ENCODE assay signal across 8 cellular contexts in the genomic region with DNA sequence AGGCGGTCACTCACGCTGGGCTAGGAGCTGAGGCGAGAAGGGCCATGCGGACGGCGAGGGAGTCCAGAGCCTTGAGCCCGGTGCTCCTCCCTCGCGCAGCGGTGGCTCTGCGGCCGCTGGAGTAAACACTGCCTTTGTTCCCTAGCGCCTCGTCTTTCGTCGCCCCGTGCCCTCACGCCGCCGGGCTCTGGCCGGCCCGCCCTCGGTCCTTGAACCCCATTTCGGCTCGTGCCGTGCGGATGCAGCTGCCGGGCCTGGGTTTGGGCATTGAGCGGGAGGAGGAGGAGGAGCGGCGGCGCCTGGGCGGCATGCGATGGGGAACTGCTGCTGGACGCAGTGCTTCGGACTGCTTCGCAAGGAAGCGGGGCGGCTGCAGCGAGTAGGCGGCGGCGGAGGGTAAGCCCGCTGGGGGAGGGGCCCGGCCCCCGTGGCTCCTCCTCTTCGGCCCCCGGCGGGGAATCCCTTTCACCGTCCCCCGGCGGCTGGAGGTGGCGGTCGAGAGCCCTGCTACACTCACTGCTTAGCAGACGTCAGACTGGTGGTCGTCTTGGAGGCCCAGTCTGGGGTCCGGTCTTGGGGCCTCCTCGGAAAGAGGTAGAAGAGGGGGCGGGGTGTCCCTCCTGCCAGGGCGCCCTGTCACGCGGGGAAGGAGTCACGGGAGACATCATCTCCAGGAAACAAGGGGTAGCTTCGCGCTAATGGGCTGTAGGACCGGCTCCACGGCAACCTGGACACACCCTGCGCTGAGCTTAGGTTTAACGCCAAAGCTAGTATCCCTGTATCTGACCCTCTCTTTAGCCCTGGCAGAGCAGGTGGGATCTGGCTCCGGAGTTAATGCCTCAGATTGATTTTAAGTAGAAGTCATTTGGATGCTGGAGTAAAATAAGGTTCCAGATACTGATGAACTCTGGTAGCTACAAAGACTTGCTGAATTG. TPM values are rescaled to one million over a fixed set of nuclear protein-coding genes. Genes with fewer than 3 reads are reported as not detected.
DNase-seq lines count a peak whose midpoint lies in the region; ATAC-seq and TF ChIP-seq lines count a peak whose summit lies in the region.

A gene with protein sequence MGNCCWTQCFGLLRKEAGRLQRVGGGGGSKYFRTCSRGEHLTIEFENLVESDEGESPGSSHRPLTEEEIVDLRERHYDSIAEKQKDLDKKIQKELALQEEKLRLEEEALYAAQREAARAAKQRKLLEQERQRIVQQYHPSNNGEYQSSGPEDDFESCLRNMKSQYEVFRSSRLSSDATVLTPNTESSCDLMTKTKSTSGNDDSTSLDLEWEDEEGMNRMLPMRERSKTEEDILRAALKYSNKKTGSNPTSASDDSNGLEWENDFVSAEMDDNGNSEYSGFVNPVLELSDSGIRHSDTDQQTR (plus strand): TSS at position 9 of the 935 bp plus-strand sequence. CDS start 305 bp downstream, at position 314.

- H3K36me3 ChIP-seq in ectodermal cell (ENCODE audit: control insufficient read depth, insufficient read depth, low read length) (no peaks in the 10 kb centered on the region), lung (ENCODE audit: control insufficient read depth in 2 of 2, insufficient read depth in 2 of 2, low read length in 2 of 2) (no peaks in the 10 kb centered on the region)

- H3K4me3 Mint-ChIP-seq in CD4-positive, alpha-beta T cell, result peak within 1 kb of the TSS; percentile 99
- H3K4me3 Mint-ChIP-seq in activated CD8-positive, alpha-beta T cell treated with anti-CD3 and anti-CD28 coated beads, Interleukin-2, amount 10 ng/mL, durations not matched to agents 7 days and 5 days, result peak within 1 kb of the TSS; percentile 84

- intact Hi-C loops in CD4-positive, alpha-beta T cell (cut with DNase I, micrococcal nuclease), result loop anchor here (1.0 to 5.0 kb wide), 6 partner anchors 53 to 405 kb away; partner anchors contain the start of genes FAM241A (in 1 of the 2), LARP7 (in 1 of the 2) and TIFA (in 1 of the 2)

- peaks cover 55% of the 10 kb centered on the region for H3K4me1 Mint-ChIP-seq in CD4-positive, alpha-beta T cell (ENCODE audit: low read depth)
- H3K4me1 Mint-ChIP-seq in activated CD8-positive, alpha-beta T cell treated with anti-CD3 and anti-CD28 coated beads, Interleukin-2, amount 10 ng/mL, durations not matched to agents 7 days and 5 days (ENCODE audit: low read depth), result peaks cover 35% of the 10 kb centered on the region

- H3K4me3 ChIP-seq in ectodermal cell (ENCODE audit: insufficient read depth, low read depth, low read length) (peak within 1 kb of the TSS; percentile 97), lung (peak within 1 kb of the TSS; percentile 99)

- peak; percentile 53 to 79 (median 65) for DNase-seq in CD4-positive, alpha-beta T cell
- DNase-seq in NCI-H82 treated with DMSO at 0.1 percent for 48 hours (lab: John Stamatoyannopoulos, UW; ENCODE audit: unreplicated experiment), result peak; percentile 62
- peak; percentile 85 for DNase-seq in activated CD8-positive, alpha-beta T cell treated with anti-CD3 and anti-CD28 coated beads, Interleukin-2, amount 10 ng/mL, durations not matched to agents 7 days and 5 days
- DNase-seq in lung (ENCODE audit: low spot score), result peak; percentile 81
- peak; percentile 55 to 72 (median 60) for DNase-seq in stimulated activated CD4-positive, alpha-beta T cell treated with anti-CD3 and anti-CD28 coated beads, TNF-alpha, amount 100 ng/mL, for 48 hours (ENCODE audit: low read depth in 3 of 3)

- peak within 1 kb of the TSS; percentile 93 for H3K27ac ChIP-seq in CD4-positive, alpha-beta T cell (ENCODE audit: low read depth, low read length)
- H3K27ac ChIP-seq in ectodermal cell (ENCODE audit: insufficient read depth, low read depth, low read length, poor library complexity, severe bottlenecking) (peak within 1 kb of the TSS; percentile 99), lung (ENCODE audit: low read depth in 1 of 2, low read length in 1 of 2) (peak within 1 kb of the TSS; percentile 94 to 100)

- ATAC-seq in CD4-positive, alpha-beta T cell (ENCODE audit: poor library complexity), result peak; percentile 50
- ATAC-seq in GM19324 (IDR thresholded peaks at IDR 0.05; ENCODE audit: low FRiP score, unreplicated experiment) (peak; percentile 70), HG03460 (IDR thresholded peaks at IDR 0.05; ENCODE audit: unreplicated experiment) (peak; percentile 60), lung (ENCODE audit: insufficient read depth, low FRiP score) (peak; percentile 84)
- peak; percentile 72 for ATAC-seq in activated CD8-positive, alpha-beta T cell treated with anti-CD3 and anti-CD28 coated beads, Interleukin-2, amount 10 ng/mL, durations not matched to agents 7 days and 5 days

- 0% methylated on average over 70 of the region's 70 CpGs for WGBS in ectodermal cell, 2 experiments
- WGBS in lung, 2 donors, result 0% methylated on average over 48 to 70 of the region's 70 CpGs

- no peaks in the 10 kb centered on the region for H3K27me3 Mint-ChIP-seq in CD4-positive, alpha-beta T cell
- peaks cover 3% of the 10 kb centered on the region for H3K27me3 Mint-ChIP-seq in activated CD8-positive, alpha-beta T cell treated with anti-CD3 and anti-CD28 coated beads, Interleukin-2, amount 10 ng/mL, durations not matched to agents 7 days and 5 days (ENCODE audit: low read depth)

- H3K9me3 Mint-ChIP-seq in CD4-positive, alpha-beta T cell, result no peaks in the 10 kb centered on the region
- H3K9me3 Mint-ChIP-seq in activated CD8-positive, alpha-beta T cell treated with anti-CD3 and anti-CD28 coated beads, Interleukin-2, amount 10 ng/mL, durations not matched to agents 7 days and 5 days (ENCODE audit: insufficient read depth), result no peaks in the 10 kb centered on the region

- CTCF ChIA-PET in CD4-positive, alpha-beta T cell (lab: Charles Lee), result interaction anchor here (1.2 to 5.6 kb wide), 3 partner anchors 18 to 132 kb away, joined by 3 to 22 read pairs (median 3); no protein-coding TSS in a partner anchor
- CTCF ChIA-PET in activated CD8-positive, alpha-beta T cell treated with anti-CD3 and anti-CD28 coated beads, Interleukin-2, amount 10 ng/mL, durations not matched to agents 7 days and 5 days (lab: Charles Lee), result interaction anchor here (0.8 to 4.3 kb wide), 15 partner anchors 9 to 292 kb away, joined by 3 to 88 read pairs (median 4); no protein-coding TSS in a partner anchor

- TF ChIP-seq CTCF in CD4-positive, alpha-beta T cell (IDR thresholded peaks at IDR 0.05), result no peak
- TF ChIP-seq CTCF in lung (IDR thresholded peaks at IDR 0.05; ENCODE audit: control extremely low read depth, extremely low read depth), result no peak

- H3K9me3 ChIP-seq in CD4-positive, alpha-beta T cell (ENCODE audit: control insufficient read depth, low read length), result no peaks in the 10 kb centered on the region
- H3K9me3 ChIP-seq in ectodermal cell (ENCODE audit: control insufficient read depth, low read length) (no peaks in the 10 kb centered on the region), lung (ENCODE audit: control insufficient read depth in 2 of 2, insufficient read depth in 1 of 2, low read length in 1 of 2) (peaks cover 0 to 3% of the 10 kb centered on the region in 2 donors)

- no peaks in the 10 kb centered on the region for H3K27me3 ChIP-seq in CD4-positive, alpha-beta T cell (ENCODE audit: control insufficient read depth, insufficient read depth, low read length)
- H3K27me3 ChIP-seq in ectodermal cell (ENCODE audit: control insufficient read depth, insufficient read depth, low read length, poor library complexity, severe bottlenecking) (no peaks in the 10 kb centered on the region), lung (ENCODE audit: control insufficient read depth, insufficient read depth) (no peaks in the 10 kb centered on the region)

- peaks cover 10% of the 10 kb centered on the region for H3K36me3 Mint-ChIP-seq in CD4-positive, alpha-beta T cell (ENCODE audit: low read depth)
- H3K36me3 Mint-ChIP-seq in activated CD8-positive, alpha-beta T cell treated with anti-CD3 and anti-CD28 coated beads, Interleukin-2, amount 10 ng/mL, durations not matched to agents 7 days and 5 days (ENCODE audit: low read depth), result peaks cover 4% of the 10 kb centered on the region

- H3K4me1 ChIP-seq in ectodermal cell (ENCODE audit: control insufficient read depth, insufficient read depth, low read length), result peaks cover 4% of the 10 kb centered on the region
- H3K4me1 ChIP-seq in lung (ENCODE audit: control insufficient read depth in 2 of 2, insufficient read depth in 2 of 2, low read length in 2 of 2), result no peaks in the 10 kb centered on the region

- POLR2A ChIA-PET in CD4-positive, alpha-beta T cell (lab: Charles Lee), result interaction anchor here (0.6 to 2.3 kb wide), 12 partner anchors 9 to 291 kb away, joined by 3 to 22 read pairs (median 4); partner anchors contain the start of genes FAM241A and TIFA
- POLR2A ChIA-PET in activated CD8-positive, alpha-beta T cell treated with anti-CD3 and anti-CD28 coated beads, Interleukin-2, amount 10 ng/mL, durations not matched to agents 7 days and 5 days (lab: Charles Lee), result interaction anchor here (0.8 to 2.7 kb wide), 2 partner anchors 54 to 67 kb away, joined by 3 to 17 read pairs; partner anchors contain the start of gene TIFA

- peak within 1 kb of the TSS; percentile 98 for H3K27ac Mint-ChIP-seq in CD4-positive, alpha-beta T cell
- peak within 1 kb of the TSS; percentile 99 for H3K27ac Mint-ChIP-seq in activated CD8-positive, alpha-beta T cell treated with anti-CD3 and anti-CD28 coated beads, Interleukin-2, amount 10 ng/mL, durations not matched to agents 7 days and 5 days

RNA-seq across cellular contexts. Expression of the gene that starts here (rescaled TPM):
- total RNA-seq in CD4-positive, alpha-beta T cell, result 1 to 10 TPM; 3.7 to 4.8 TPM
- 10 to 100 TPM; 10.9 to 13.0 TPM for total RNA-seq in activated CD8-positive, alpha-beta T cell treated with anti-CD3 and anti-CD28 coated beads, Interleukin-2, amount 10 ng/mL, durations not matched to agents 7 days and 5 days
- polyA plus RNA-seq in ectodermal cell (2013, experiment 1 of 4), result 26.8 TPM
- polyA plus RNA-seq in ectodermal cell (2013, experiment 2 of 4), result 22.7 TPM
- polyA plus RNA-seq in ectodermal cell (2013, experiment 3 of 4), result 19.0 TPM
- 18.4 TPM for polyA plus RNA-seq in ectodermal cell (2013, experiment 4 of 4)
- total RNA-seq in lung, result 10 to 100 TPM; 22.4 to 25.7 TPM
- 10 to 100 TPM; 12.8 to 16.0 TPM for polyA plus RNA-seq in lung

Comparison
In these comparisons a context has a peak if more than half of its experiments do, and no peak if none do; other contexts are left out.
1. Peak in every context shown above with its lines: DNase-seq, ATAC-seq, H3K4me3 ChIP-seq and H3K27ac ChIP-seq.